29 cellular contexts compared by ENCODE assay signal in genomic region chr9:22815246-22815645, GRCh38.
"Had no signal": no experiment of that assay in that cellular context is flagged by ENCODE, and none has a peak within 500 bp of the region (broad histone marks: within the 10 kb centered on the region; RNA-seq: fewer than 3 reads in every experiment).

No MANE protein-coding gene starts in this region.

- H3K4me1 ChIP-seq: esophagus muscularis mucosa, foreskin keratinocyte, gastroesophageal sphincter, heart right ventricle, neural progenitor cell, psoas muscle, spleen, testis, tibial artery, upper lobe of left lung had no signal

- H3K27me3 Mint-ChIP-seq: memory B cell; naive thymus-derived CD4-positive, alpha-beta T cell; stimulated activated memory B cell treated with anti-CD40 and anti-IgM and Interleukin-4, amounts not matched to agents 10 μg/mL and 1 μg/mL and 100 μg/mL, for 72 hours had no signal

- H3K36me3 Mint-ChIP-seq: immature natural killer cell; memory B cell; naive thymus-derived CD4-positive, alpha-beta T cell; neural progenitor cell; stimulated activated memory B cell treated with anti-CD40 and anti-IgM and Interleukin-4, amounts not matched to agents 10 μg/mL and 1 μg/mL and 100 μg/mL, for 72 hours had no signal

- H3K4me2 ChIP-seq: neural progenitor cell had no signal

- H3K4me1 Mint-ChIP-seq: immature natural killer cell; memory B cell; naive thymus-derived CD4-positive, alpha-beta T cell; nephron; neural progenitor cell; stimulated activated memory B cell treated with anti-CD40 and anti-IgM and Interleukin-4, amounts not matched to agents 10 μg/mL and 1 μg/mL and 100 μg/mL, for 72 hours had no signal

- H3K9ac ChIP-seq: neural progenitor cell had no signal

- H2AFZ ChIP-seq: neural progenitor cell had no signal

- DNase-seq: dermis blood vessel endothelial cell; effector memory CD4-positive, alpha-beta T cell; foreskin keratinocyte; heart right ventricle; hippocampal formation; immature natural killer cell; islet precursor cell; kidney glomerular epithelial cell; left colon; midbrain; naive thymus-derived CD4-positive, alpha-beta T cell; psoas muscle; right cardiac atrium; spleen; stimulated activated CD4-positive, alpha-beta T cell treated with anti-CD3 and anti-CD28 coated beads, Interleukin-4, amount 100 ng/mL, for 4 hours; stimulated activated naive CD8-positive, alpha-beta T cell treated with anti-CD3 and anti-CD28 coated beads, Interleukin-15, Interleukin-2, amounts not matched to agents 100 U/mL and 50 U/mL, for 24 hours; substantia nigra; testis; tibial artery; upper lobe of left lung had no signal

- H3K9me3 ChIP-seq: esophagus muscularis mucosa, gastroesophageal sphincter, psoas muscle, testis, tibial artery, upper lobe of left lung had no signal

- H3K27me3 ChIP-seq: esophagus muscularis mucosa, foreskin keratinocyte, gastroesophageal sphincter, heart right ventricle, neural progenitor cell, spleen, testis, tibial artery, upper lobe of left lung had no signal

- H3K27ac ChIP-seq: coronary artery, esophagus muscularis mucosa, foreskin keratinocyte, gastroesophageal sphincter, heart right ventricle, neural progenitor cell, psoas muscle, skin epidermis, spleen, testis, tibial artery, upper lobe of left lung had no signal

- H3K27ac Mint-ChIP-seq: immature natural killer cell; memory B cell; naive thymus-derived CD4-positive, alpha-beta T cell; nephron; neural progenitor cell; stimulated activated memory B cell treated with anti-CD40 and anti-IgM and Interleukin-4, amounts not matched to agents 10 μg/mL and 1 μg/mL and 100 μg/mL, for 72 hours had no signal

- H3K4me3 Mint-ChIP-seq: immature natural killer cell; memory B cell; naive thymus-derived CD4-positive, alpha-beta T cell; nephron; neural progenitor cell; stimulated activated memory B cell treated with anti-CD40 and anti-IgM and Interleukin-4, amounts not matched to agents 10 μg/mL and 1 μg/mL and 100 μg/mL, for 72 hours had no signal

- ATAC-seq: foreskin keratinocyte; gastroesophageal sphincter; heart right ventricle; left colon; naive thymus-derived CD4-positive, alpha-beta T cell; psoas muscle; right cardiac atrium; stimulated activated naive CD8-positive, alpha-beta T cell treated with anti-CD3 and anti-CD28 coated beads, Interleukin-15, Interleukin-2, amounts not matched to agents 100 U/mL and 50 U/mL, for 24 hours had no signal

- H3K9me3 Mint-ChIP-seq: nephron, neural progenitor cell had no signal

- H3K4me3 ChIP-seq: coronary artery, esophagus muscularis mucosa, gastroesophageal sphincter, heart right ventricle, lung, neural progenitor cell, psoas muscle, skin epidermis, spleen, testis, tibial artery, upper lobe of left lung had no signal

- H3K36me3 ChIP-seq: esophagus muscularis mucosa, gastroesophageal sphincter, heart right ventricle, neural progenitor cell, spleen, tibial artery, upper lobe of left lung had no signal
